In the genomic region with DNA sequence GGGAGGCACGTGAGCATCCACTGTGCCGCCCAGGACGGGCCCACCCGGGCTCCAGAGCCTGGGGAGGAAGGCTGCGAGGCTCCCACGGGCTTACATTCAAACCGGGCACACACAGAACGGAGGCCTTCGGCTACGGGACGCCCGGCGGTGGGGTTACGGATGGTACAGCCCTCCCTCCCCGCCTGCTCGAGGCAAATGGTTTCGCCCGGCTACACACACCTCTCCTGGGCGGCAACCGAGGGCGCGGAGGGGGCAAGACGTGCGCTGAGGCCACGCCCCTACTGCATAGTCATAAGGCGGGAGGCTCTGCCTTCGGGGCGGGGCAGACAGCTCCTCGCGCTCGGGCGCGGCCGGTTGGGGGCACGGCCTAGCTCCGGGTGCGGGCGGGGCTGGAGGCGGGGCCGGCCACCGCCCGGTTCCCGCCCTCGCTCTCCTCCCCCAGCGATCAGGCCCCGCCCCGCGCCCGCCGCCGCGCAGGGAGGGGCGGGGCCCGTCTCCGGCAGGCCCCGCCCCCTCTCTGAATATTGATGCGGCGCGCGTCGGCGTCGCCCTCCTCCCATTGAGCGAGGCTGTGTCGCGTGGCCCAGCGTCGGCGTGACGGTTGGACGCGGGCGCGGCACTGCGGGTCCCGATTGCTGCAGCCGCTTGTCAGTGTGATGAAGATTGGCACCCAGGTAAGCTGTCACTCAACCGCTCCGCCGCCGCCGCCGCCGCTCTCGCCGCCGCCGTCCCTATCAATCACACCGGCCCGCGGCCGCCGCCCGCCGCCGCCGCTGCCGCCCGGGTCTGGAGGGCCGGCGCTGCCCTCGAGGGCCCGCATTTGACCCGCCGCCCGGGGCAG, we compare ENCODE assay signal across 1 cellular context.
TF ChIP-seq lines count a peak whose summit lies in the region.

Gene PKNOX1 (plus strand): TSS at position 572 of the 841 bp plus-strand sequence. CDS start 29,820 bp downstream, outside the sequence.

TF ChIP-seq in HepG2, 621 proteins besides CTCF, POLR2A, EP300 and RAD21 (continued from another document and continues in another):
- TF ChIP-seq GLI4 (CRISPR knock-in tag; IDR thresholded peaks at IDR 0.05; ENCODE audit: borderline replicate concordance) (no peak), RNF2 (conservative IDR thresholded peaks at IDR 0.05; ENCODE audit: low read depth) (peak; percentile 82; the same call in 1 of the 2 replicates), ATM (IDR thresholded peaks at IDR 0.05; ENCODE audit: borderline replicate concordance) (no peak), FOSL2 (CRISPR knock-in tag; IDR thresholded peaks at IDR 0.05) (peak; percentile 24; the same call in 1 of the 2 replicates), CREB1 (IDR thresholded peaks at IDR 0.05) (peak; percentile 95), CREB1 (CRISPR knock-in tag; IDR thresholded peaks at IDR 0.05) (no peak), POLR2AphosphoS5 (IDR thresholded peaks at IDR 0.05; ENCODE audit: low read depth, low read length) (peak; percentile 39; the same call in 1 of the 2 replicates), ZNF749 (CRISPR knock-in tag; IDR thresholded peaks at IDR 0.05; ENCODE audit: borderline replicate concordance) (peak; percentile 70; the same call in 1 of the 2 replicates), ZNF446 (CRISPR knock-in tag; IDR thresholded peaks at IDR 0.05) (no peak), ZNF205 (CRISPR knock-in tag; IDR thresholded peaks at IDR 0.05) (no peak), ZNF841 (CRISPR knock-in tag; IDR thresholded peaks at IDR 0.05; ENCODE audit: borderline replicate concordance) (no peak), ZNF256 (CRISPR knock-in tag; conservative IDR thresholded peaks at IDR 0.05) (no peak), ZSCAN25 (CRISPR knock-in tag; IDR thresholded peaks at IDR 0.05) (no peak), KLF11 (CRISPR knock-in tag; IDR thresholded peaks at IDR 0.05) (no peak; the same call in 1 of the 2 replicates), ZNF543 (CRISPR knock-in tag; IDR thresholded peaks at IDR 0.05) (peak; percentile 69; the same call in 1 of the 2 replicates), NFKBIZ (CRISPR knock-in tag; IDR thresholded peaks at IDR 0.05) (0 out of 2 replicates have a peak, but pooled peaks have one; percentile 72), ZNF263 (CRISPR knock-in tag; IDR thresholded peaks at IDR 0.05) (no peak), ZNF20 (CRISPR knock-in tag; IDR thresholded peaks at IDR 0.05) (no peak), EHMT2 (IDR thresholded peaks at IDR 0.05; ENCODE audit: borderline replicate concordance, low read depth, low read length) (no peak), ZNF441 (CRISPR knock-in tag; IDR thresholded peaks at IDR 0.05; ENCODE audit: borderline replicate concordance) (no peak), ZNF710 (CRISPR knock-in tag; IDR thresholded peaks at IDR 0.05; ENCODE audit: borderline replicate concordance) (peak; percentile 65; the same call in 1 of the 2 replicates), GABPA (IDR thresholded peaks at IDR 0.05; ENCODE audit: low read depth, low read length) (no peak), GABPA (CRISPR knock-in tag; IDR thresholded peaks at IDR 0.05; ENCODE audit: low read depth) (no peak), JDP2 (CRISPR knock-in tag; IDR thresholded peaks at IDR 0.05; ENCODE audit: borderline replicate concordance) (no peak), HNRNPL (IDR thresholded peaks at IDR 0.05; ENCODE audit: low read depth, low read length) (no peak), ISL2 (CRISPR knock-in tag; IDR thresholded peaks at IDR 0.05) (no peak), POLR2AphosphoS2 (IDR thresholded peaks at IDR 0.05; ENCODE audit: low read depth, low read length) (no peak), ZNF224 (CRISPR knock-in tag; IDR thresholded peaks at IDR 0.05) (no peak), MED1 (CRISPR knock-in tag; IDR thresholded peaks at IDR 0.05) (peak; percentile 45; the same call in 1 of the 2 replicates), MTA1 (CRISPR knock-in tag; IDR thresholded peaks at IDR 0.05; ENCODE audit: borderline replicate concordance) (no peak), ZNF607 (CRISPR knock-in tag; IDR thresholded peaks at IDR 0.05; ENCODE audit: borderline replicate concordance) (peak; percentile 91), ZNF646 (CRISPR knock-in tag; IDR thresholded peaks at IDR 0.05) (no peak), CENPX (CRISPR knock-in tag; IDR thresholded peaks at IDR 0.05) (no peak)
- TF ChIP-seq, protein P1, sequence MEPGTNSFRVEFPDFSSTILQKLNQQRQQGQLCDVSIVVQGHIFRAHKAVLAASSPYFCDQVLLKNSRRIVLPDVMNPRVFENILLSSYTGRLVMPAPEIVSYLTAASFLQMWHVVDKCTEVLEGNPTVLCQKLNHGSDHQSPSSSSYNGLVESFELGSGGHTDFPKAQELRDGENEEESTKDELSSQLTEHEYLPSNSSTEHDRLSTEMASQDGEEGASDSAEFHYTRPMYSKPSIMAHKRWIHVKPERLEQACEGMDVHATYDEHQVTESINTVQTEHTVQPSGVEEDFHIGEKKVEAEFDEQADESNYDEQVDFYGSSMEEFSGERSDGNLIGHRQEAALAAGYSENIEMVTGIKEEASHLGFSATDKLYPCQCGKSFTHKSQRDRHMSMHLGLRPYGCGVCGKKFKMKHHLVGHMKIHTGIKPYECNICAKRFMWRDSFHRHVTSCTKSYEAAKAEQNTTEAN (CRISPR knock-in tag; conservative IDR thresholded peaks at IDR 0.05), result peak; percentile 60; the same call in 1 of the 2 replicates
- TF ChIP-seq, protein P2, sequence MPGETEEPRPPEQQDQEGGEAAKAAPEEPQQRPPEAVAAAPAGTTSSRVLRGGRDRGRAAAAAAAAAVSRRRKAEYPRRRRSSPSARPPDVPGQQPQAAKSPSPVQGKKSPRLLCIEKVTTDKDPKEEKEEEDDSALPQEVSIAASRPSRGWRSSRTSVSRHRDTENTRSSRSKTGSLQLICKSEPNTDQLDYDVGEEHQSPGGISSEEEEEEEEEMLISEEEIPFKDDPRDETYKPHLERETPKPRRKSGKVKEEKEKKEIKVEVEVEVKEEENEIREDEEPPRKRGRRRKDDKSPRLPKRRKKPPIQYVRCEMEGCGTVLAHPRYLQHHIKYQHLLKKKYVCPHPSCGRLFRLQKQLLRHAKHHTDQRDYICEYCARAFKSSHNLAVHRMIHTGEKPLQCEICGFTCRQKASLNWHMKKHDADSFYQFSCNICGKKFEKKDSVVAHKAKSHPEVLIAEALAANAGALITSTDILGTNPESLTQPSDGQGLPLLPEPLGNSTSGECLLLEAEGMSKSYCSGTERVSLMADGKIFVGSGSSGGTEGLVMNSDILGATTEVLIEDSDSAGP (CRISPR knock-in tag; IDR thresholded peaks at IDR 0.05; ENCODE audit: borderline replicate concordance), result peak; percentile 77; the same call in 1 of the 2 replicates
- TF ChIP-seq, protein P3, sequence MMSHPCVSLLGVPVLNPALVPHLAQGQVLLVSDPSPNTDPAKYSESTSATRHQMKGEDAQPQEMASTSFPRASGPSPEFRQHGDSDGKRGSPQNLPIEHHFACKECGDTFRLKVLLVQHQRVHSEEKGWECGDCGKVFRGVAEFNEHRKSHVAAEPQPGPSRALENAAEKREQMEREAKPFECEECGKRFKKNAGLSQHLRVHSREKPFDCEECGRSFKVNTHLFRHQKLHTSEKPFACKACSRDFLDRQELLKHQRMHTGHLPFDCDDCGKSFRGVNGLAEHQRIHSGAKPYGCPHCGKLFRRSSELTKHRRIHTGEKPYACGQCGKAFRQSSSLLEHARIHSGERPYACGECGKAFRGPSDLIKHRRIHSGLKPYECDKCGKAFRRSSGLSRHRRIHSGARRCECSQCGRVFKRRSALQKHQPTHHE (CRISPR knock-in tag; IDR thresholded peaks at IDR 0.05; ENCODE audit: borderline replicate concordance), result no peak
- TF ChIP-seq, protein P4, sequence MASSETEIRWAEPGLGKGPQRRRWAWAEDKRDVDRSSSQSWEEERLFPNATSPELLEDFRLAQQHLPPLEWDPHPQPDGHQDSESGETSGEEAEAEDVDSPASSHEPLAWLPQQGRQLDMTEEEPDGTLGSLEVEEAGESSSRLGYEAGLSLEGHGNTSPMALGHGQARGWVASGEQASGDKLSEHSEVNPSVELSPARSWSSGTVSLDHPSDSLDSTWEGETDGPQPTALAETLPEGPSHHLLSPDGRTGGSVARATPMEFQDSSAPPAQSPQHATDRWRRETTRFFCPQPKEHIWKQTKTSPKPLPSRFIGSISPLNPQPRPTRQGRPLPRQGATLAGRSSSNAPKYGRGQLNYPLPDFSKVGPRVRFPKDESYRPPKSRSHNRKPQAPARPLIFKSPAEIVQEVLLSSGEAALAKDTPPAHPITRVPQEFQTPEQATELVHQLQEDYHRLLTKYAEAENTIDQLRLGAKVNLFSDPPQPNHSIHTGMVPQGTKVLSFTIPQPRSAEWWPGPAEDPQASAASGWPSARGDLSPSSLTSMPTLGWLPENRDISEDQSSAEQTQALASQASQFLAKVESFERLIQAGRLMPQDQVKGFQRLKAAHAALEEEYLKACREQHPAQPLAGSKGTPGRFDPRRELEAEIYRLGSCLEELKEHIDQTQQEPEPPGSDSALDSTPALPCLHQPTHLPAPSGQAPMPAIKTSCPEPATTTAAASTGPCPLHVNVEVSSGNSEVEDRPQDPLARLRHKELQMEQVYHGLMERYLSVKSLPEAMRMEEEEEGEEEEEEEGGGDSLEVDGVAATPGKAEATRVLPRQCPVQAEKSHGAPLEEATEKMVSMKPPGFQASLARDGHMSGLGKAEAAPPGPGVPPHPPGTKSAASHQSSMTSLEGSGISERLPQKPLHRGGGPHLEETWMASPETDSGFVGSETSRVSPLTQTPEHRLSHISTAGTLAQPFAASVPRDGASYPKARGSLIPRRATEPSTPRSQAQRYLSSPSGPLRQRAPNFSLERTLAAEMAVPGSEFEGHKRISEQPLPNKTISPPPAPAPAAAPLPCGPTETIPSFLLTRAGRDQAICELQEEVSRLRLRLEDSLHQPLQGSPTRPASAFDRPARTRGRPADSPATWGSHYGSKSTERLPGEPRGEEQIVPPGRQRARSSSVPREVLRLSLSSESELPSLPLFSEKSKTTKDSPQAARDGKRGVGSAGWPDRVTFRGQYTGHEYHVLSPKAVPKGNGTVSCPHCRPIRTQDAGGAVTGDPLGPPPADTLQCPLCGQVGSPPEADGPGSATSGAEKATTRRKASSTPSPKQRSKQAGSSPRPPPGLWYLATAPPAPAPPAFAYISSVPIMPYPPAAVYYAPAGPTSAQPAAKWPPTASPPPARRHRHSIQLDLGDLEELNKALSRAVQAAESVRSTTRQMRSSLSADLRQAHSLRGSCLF (CRISPR knock-in tag; IDR thresholded peaks at IDR 0.05; ENCODE audit: borderline replicate concordance), result no peak
- TF ChIP-seq, protein P5, sequence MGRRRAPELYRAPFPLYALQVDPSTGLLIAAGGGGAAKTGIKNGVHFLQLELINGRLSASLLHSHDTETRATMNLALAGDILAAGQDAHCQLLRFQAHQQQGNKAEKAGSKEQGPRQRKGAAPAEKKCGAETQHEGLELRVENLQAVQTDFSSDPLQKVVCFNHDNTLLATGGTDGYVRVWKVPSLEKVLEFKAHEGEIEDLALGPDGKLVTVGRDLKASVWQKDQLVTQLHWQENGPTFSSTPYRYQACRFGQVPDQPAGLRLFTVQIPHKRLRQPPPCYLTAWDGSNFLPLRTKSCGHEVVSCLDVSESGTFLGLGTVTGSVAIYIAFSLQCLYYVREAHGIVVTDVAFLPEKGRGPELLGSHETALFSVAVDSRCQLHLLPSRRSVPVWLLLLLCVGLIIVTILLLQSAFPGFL (CRISPR knock-in tag; IDR thresholded peaks at IDR 0.05), result no peak
